ENCODE assay signal across 1 cellular context in the genomic region with DNA sequence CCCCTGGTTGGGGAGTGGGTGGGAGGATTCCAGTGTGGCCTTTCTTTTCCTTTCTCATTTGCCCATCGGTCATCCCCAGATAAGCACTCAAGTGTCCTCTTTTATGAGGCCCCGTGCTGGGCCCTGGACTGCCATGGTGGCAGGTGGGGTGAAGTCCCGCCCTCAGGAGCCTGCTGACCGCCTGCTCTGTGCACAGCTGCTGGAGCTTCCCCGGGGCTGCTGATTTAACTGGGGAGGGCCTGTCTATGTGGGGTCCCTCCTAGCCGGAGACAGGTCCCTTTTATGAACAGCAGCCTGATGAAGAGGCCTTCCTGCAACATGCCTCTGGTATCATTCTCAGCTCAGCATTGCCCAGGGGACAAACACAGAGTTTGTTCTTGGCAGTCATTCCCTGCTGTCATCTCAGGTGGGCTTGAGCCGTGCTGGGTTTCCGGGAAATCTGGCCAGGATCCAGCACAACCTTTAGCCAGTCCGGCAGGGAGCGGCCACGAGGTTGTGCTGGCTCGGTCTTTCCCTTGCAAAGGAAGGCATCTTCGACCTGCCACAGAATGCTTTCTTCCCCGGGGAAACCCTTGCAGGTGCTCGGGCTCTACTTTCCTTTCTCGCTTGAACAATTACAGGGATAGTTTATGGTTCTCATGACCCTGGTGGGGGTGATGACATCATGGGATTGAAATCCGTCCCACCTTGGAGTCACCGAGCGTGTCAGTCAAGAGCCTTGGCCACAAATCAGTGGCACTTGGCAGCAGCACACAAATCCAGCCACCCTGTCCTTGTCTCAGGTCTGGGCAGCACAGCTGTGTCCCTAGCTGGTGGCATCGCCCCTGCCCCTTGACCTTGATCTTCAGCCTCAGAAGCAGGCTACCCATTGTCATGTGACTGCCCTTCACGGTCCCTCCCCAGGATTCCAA.
TF ChIP-seq lines count a peak whose summit lies in the region.

No MANE protein-coding gene starts in this region.

TF ChIP-seq in K562, 482 proteins besides CTCF, POLR2A, EP300 and RAD21 (continued from another document):
- TF ChIP-seq ATF3 (IDR thresholded peaks at IDR 0.05): peak; percentile 42; the same call in 1 of the 2 replicates
- no peak for TF ChIP-seq ATF3 (CRISPR knock-in tag; conservative IDR thresholded peaks at IDR 0.05)
- TF ChIP-seq, protein P1, sequence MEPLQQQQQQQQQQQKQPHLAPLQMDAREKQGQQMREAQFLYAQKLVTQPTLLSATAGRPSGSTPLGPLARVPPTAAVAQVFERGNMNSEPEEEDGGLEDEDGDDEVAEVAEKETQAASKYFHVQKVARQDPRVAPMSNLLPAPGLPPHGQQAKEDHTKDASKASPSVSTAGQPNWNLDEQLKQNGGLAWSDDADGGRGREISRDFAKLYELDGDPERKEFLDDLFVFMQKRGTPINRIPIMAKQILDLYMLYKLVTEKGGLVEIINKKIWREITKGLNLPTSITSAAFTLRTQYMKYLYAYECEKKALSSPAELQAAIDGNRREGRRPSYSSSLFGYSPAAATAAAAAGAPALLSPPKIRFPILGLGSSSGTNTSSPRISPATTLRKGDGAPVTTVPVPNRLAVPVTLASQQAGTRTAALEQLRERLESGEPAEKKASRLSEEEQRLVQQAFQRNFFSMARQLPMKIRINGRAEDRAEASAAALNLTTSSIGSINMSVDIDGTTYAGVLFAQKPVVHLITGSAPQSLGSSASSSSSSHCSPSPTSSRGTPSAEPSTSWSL (CRISPR knock-in tag; IDR thresholded peaks at IDR 0.05; ENCODE audit: borderline replicate concordance): no peak
- TF ChIP-seq, protein P2, sequence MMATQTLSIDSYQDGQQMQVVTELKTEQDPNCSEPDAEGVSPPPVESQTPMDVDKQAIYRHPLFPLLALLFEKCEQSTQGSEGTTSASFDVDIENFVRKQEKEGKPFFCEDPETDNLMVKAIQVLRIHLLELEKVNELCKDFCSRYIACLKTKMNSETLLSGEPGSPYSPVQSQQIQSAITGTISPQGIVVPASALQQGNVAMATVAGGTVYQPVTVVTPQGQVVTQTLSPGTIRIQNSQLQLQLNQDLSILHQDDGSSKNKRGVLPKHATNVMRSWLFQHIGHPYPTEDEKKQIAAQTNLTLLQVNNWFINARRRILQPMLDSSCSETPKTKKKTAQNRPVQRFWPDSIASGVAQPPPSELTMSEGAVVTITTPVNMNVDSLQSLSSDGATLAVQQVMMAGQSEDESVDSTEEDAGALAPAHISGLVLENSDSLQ (IDR thresholded peaks at IDR 0.05): 0 out of 2 replicates have a peak, but pooled peaks have one; percentile 21
- no peak for TF ChIP-seq SNIP1 (IDR thresholded peaks at IDR 0.05; ENCODE audit: low read depth)
